8 cellular contexts compared by ENCODE assay signal in the genomic region with DNA sequence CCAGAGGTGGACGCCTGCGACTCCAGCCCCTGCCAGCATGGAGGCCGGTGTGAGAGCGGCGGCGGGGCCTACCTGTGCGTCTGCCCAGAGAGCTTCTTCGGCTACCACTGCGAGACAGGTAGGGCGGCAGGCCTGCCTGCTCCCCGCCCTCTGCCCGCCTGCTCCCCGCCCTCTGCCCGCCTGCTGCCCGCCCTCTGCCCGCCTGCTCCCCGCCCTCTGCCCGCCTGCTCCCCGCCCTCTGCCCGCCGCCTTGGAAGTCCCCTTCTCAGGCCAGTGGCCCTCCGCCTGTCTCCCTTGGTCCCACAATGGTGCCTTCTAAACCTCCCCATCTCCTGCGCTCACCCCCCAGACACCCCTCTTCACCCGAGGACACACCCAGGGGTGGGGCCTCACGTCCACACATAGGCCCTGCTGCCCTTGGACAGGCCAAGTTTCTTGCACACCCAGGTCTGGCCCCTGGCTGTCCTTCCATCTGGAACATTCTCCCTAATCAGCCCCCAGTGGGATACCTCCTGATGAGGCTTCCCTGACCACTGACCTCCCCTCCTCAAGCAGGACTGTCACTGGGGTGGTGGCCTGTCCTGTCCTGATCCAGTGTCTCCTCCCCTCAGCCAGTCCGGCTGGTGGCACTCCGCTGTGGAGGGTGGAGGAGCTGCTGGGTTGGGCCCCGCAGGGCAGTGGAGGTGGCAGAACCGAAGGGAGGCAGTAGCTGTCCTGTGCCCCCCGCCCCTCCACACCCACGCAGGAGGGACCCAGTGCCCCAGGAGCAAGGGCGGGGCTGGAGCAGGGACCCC. TPM values are rescaled to one million over a fixed set of nuclear protein-coding genes. Genes with fewer than 3 reads are reported as not detected.
DNase-seq lines count a peak whose midpoint lies in the region; ATAC-seq and TF ChIP-seq lines count a peak whose summit lies in the region.

No MANE protein-coding gene starts in this region.

- TF ChIP-seq CTCF in C4-2B (conservative IDR thresholded peaks at IDR 0.05) = no peak

- peak overlapping the region; percentile 59 for H3K27ac ChIP-seq in C4-2B

- H3K4me1 Mint-ChIP-seq in stimulated activated memory B cell treated with anti-CD40 and anti-IgM and Interleukin-4, amounts not matched to agents 10 μg/mL and 1 μg/mL and 100 μg/mL, for 72 hours = peaks cover 12% of the 10 kb centered on the region

- no peaks in the 10 kb centered on the region for H3K9me3 Mint-ChIP-seq in stimulated activated memory B cell treated with anti-CD40 and anti-IgM and Interleukin-4, amounts not matched to agents 10 μg/mL and 1 μg/mL and 100 μg/mL, for 72 hours

- DNase-seq in NCI-H345 treated with DMSO at 0.1 percent for 48 hours (lab: John Stamatoyannopoulos, UW; ENCODE audit: unreplicated experiment) = peak; percentile 28
- peak; percentile 8 for DNase-seq in activated gamma-delta T cell treated with anti-CD3 and anti-CD28 coated beads, Interleukin-2, amount 50 U/mL, for 16 hours (ENCODE audit: low read depth)
- DNase-seq in left kidney (ENCODE audit: low read depth, low spot score) = peak; percentile 34
- DNase-seq in HCEC 1CT = no peak
- DNase-seq in occipital lobe (lab: John Stamatoyannopoulos, UW) = no peak

- H3K27ac Mint-ChIP-seq in stimulated activated memory B cell treated with anti-CD40 and anti-IgM and Interleukin-4, amounts not matched to agents 10 μg/mL and 1 μg/mL and 100 μg/mL, for 72 hours = peak overlapping the region; percentile 12

- H3K4me3 Mint-ChIP-seq in stimulated activated memory B cell treated with anti-CD40 and anti-IgM and Interleukin-4, amounts not matched to agents 10 μg/mL and 1 μg/mL and 100 μg/mL, for 72 hours = peak overlapping the region; percentile 57

- peak; percentile 76 for ATAC-seq in stimulated activated memory B cell treated with anti-CD40 and anti-IgM and Interleukin-4, amounts not matched to agents 10 μg/mL and 1 μg/mL and 100 μg/mL, for 72 hours
- no peak for ATAC-seq in GM18498 (IDR thresholded peaks at IDR 0.05; ENCODE audit: unreplicated experiment)

- H3K36me3 Mint-ChIP-seq in stimulated activated memory B cell treated with anti-CD40 and anti-IgM and Interleukin-4, amounts not matched to agents 10 μg/mL and 1 μg/mL and 100 μg/mL, for 72 hours = peaks cover 11% of the 10 kb centered on the region

- H3K27me3 Mint-ChIP-seq in stimulated activated memory B cell treated with anti-CD40 and anti-IgM and Interleukin-4, amounts not matched to agents 10 μg/mL and 1 μg/mL and 100 μg/mL, for 72 hours = no peaks in the 10 kb centered on the region

RNA-seq across cellular contexts. Expression of a gene that starts 37.9 kb away (rescaled TPM):
- total RNA-seq in occipital lobe = 40.2 TPM

Comparison
In these comparisons a context has a peak if more than half of its experiments do, and no peak if none do; other contexts are left out.
1. DNase-seq: peak in NCI-H345 treated with DMSO at 0.1 percent for 48 hours (single experiment), activated gamma-delta T cell treated with anti-CD3 and anti-CD28 coated beads, Interleukin-2, amount 50 U/mL, for 16 hours (single experiment) and left kidney (single experiment); none in HCEC 1CT (single experiment) and occipital lobe (single experiment).